In genomic region chr12:67193705-67194104, GRCh38 we compare ENCODE assay signal across 9 cellular contexts.
A peak's percentile ranks its signal among the peaks of the same experiment; 100 is the strongest.
DNase-seq lines count a peak whose midpoint lies in the region; ATAC-seq, FAIRE-seq and TF ChIP-seq lines count a peak whose summit lies in the region.
"Had no signal": no experiment of that assay in that cellular context is flagged by ENCODE, and none has a peak within 500 bp of the region (broad histone marks: within the 10 kb centered on the region; RNA-seq: fewer than 3 reads in every experiment).

No MANE protein-coding gene starts in this region.

- TF ChIP-seq CTCF in astrocyte (IDR thresholded peaks at IDR 0.05; ENCODE audit: insufficient read depth, low read depth, low read length), result no peak

- no peak overlapping the region for H3K4ac ChIP-seq in mesenchymal stem cell (ENCODE audit: low read depth in 1 of 2, low read length in 2 of 2)

- no peak overlapping the region for H3K4me3 Mint-ChIP-seq in astrocyte (ENCODE audit: unreplicated experiment)

- H2BK5ac ChIP-seq in mesenchymal stem cell (ENCODE audit: low read depth, low read length, poor library complexity, severe bottlenecking), result no peak overlapping the region

- no peaks in the 10 kb centered on the region for H3K36me3 Mint-ChIP-seq in astrocyte (ENCODE audit: low read depth, unreplicated experiment)

- H3K4me3 ChIP-seq in Karpas-422 (ENCODE audit: low read length), result no peak overlapping the region
- H3K4me3 ChIP-seq in astrocyte (ENCODE audit: insufficient read depth, low read depth, low read length), result no peak overlapping the region
- no peak overlapping the region for H3K4me3 ChIP-seq in mesenchymal stem cell (ENCODE audit: insufficient read depth in 1 of 2, low read depth in 1 of 2, low read length in 2 of 2)

- H3K9ac ChIP-seq in Karpas-422 (ENCODE audit: low read length), result no peak overlapping the region
- H3K9ac ChIP-seq in astrocyte (ENCODE audit: low read length), result no peak overlapping the region
- no peak overlapping the region for H3K9ac ChIP-seq in mesenchymal stem cell (ENCODE audit: low read length)

- no peak overlapping the region for H3K27ac Mint-ChIP-seq in astrocyte (ENCODE audit: unreplicated experiment)

- no peak overlapping the region for H3K23ac ChIP-seq in mesenchymal stem cell (ENCODE audit: low read length in 2 of 2)

- H3K27me3 ChIP-seq in Karpas-422 (ENCODE audit: low read length), result no peaks in the 10 kb centered on the region
- no peaks in the 10 kb centered on the region for H3K27me3 ChIP-seq in astrocyte (ENCODE audit: insufficient read depth, low read length)
- no peaks in the 10 kb centered on the region for H3K27me3 ChIP-seq in mesenchymal stem cell (ENCODE audit: control insufficient read depth in 1 of 2, insufficient read depth in 1 of 2, low read length in 2 of 2)

- H2AFZ ChIP-seq in Karpas-422 (ENCODE audit: low read length) (no peak overlapping the region), astrocyte (ENCODE audit: low read depth, low read length) (no peak overlapping the region), mesenchymal stem cell (ENCODE audit: low read depth, low read length) (no peak overlapping the region)

- no peaks in the 10 kb centered on the region for H3K9me3 Mint-ChIP-seq in astrocyte (ENCODE audit: unreplicated experiment)

- no peak overlapping the region for H3K18ac ChIP-seq in mesenchymal stem cell (ENCODE audit: low read depth in 1 of 2, low read length in 2 of 2)

- H3K4me1 ChIP-seq in Karpas-422 (ENCODE audit: low read length), result no peaks in the 10 kb centered on the region
- no peaks in the 10 kb centered on the region for H3K4me1 ChIP-seq in astrocyte (ENCODE audit: insufficient read depth, low read length)
- no peaks in the 10 kb centered on the region for H3K4me1 ChIP-seq in mesenchymal stem cell (ENCODE audit: control insufficient read depth, insufficient read depth, low read depth, low read length)

- H4K8ac ChIP-seq in mesenchymal stem cell (ENCODE audit: low read length), result no peak overlapping the region

- H3K4me1 Mint-ChIP-seq in astrocyte (ENCODE audit: low read depth, unreplicated experiment), result no peaks in the 10 kb centered on the region

- H2BK15ac ChIP-seq in mesenchymal stem cell (ENCODE audit: low read depth, poor library complexity, severe bottlenecking), result no peak overlapping the region

- H2BK12ac ChIP-seq in mesenchymal stem cell (ENCODE audit: low read length in 2 of 2), result no peak overlapping the region

- no peak for ATAC-seq in GM19351 (IDR thresholded peaks at IDR 0.05; ENCODE audit: unreplicated experiment)
- ATAC-seq in GM18867 (IDR thresholded peaks at IDR 0.05; ENCODE audit: unreplicated experiment), result no peak
- no peak for ATAC-seq in GM21529 (IDR thresholded peaks at IDR 0.05; ENCODE audit: unreplicated experiment)

- H3K14ac ChIP-seq in mesenchymal stem cell (ENCODE audit: low read length in 2 of 2), result no peak overlapping the region

- H3K27me3 Mint-ChIP-seq in astrocyte (ENCODE audit: low read depth, unreplicated experiment), result peaks cover 5% of the 10 kb centered on the region

- H3K79me2 ChIP-seq in Karpas-422 (ENCODE audit: low read length) (no peaks in the 10 kb centered on the region), astrocyte (ENCODE audit: insufficient read depth, low read length) (no peaks in the 10 kb centered on the region)

- no peak for FAIRE-seq in astrocyte (lab: Jason Lieb, UNC)
- FAIRE-seq: colon had no signal

- DNase-seq in EH (ENCODE audit: low read depth), result peak; percentile 50
- DNase-seq in Karpas-422, result peak; percentile 71
- peak; percentile 27 for DNase-seq in astrocyte (ENCODE audit: low read depth)
- peak; percentile 40 for DNase-seq in mesenchymal stem cell
- DNase-seq in GF-D8 (lab: John Stamatoyannopoulos, UW), result no peak

- H3K4me2 ChIP-seq in Karpas-422 (ENCODE audit: low read depth, low read length, poor library complexity, severe bottlenecking) (no peak overlapping the region), astrocyte (ENCODE audit: low read length) (no peak overlapping the region), mesenchymal stem cell (ENCODE audit: low read length, poor library complexity, severe bottlenecking) (no peak overlapping the region)

- H3K36me3 ChIP-seq in Karpas-422 (ENCODE audit: insufficient read depth, low read length), result no peaks in the 10 kb centered on the region
- no peaks in the 10 kb centered on the region for H3K36me3 ChIP-seq in astrocyte (ENCODE audit: insufficient read depth, low read length)
- no peaks in the 10 kb centered on the region for H3K36me3 ChIP-seq in mesenchymal stem cell (ENCODE audit: control insufficient read depth in 1 of 2, insufficient read depth in 2 of 2, low read depth in 1 of 2, low read length in 2 of 2)

- H4K20me1 ChIP-seq in Karpas-422 (ENCODE audit: insufficient read depth, low read depth, low read length) (no peaks in the 10 kb centered on the region), astrocyte (ENCODE audit: insufficient read depth, low read length) (no peaks in the 10 kb centered on the region)

- H3K79me1 ChIP-seq in mesenchymal stem cell (replicated peaks; ENCODE audit: low read length, poor library complexity, severe bottlenecking), result no peaks in the 10 kb centered on the region

- H2BK120ac ChIP-seq in mesenchymal stem cell (ENCODE audit: low read depth, low read length), result no peak overlapping the region

- no peak overlapping the region for H2AK5ac ChIP-seq in mesenchymal stem cell (ENCODE audit: low read length, severe bottlenecking)

- no peaks in the 10 kb centered on the region for H3K9me2 ChIP-seq in Karpas-422 (replicated peaks; ENCODE audit: insufficient read depth, low read length)

- H4K91ac ChIP-seq in mesenchymal stem cell (ENCODE audit: low read length), result no peak overlapping the region

- H3K27ac ChIP-seq in Karpas-422 (ENCODE audit: low read length) (no peak overlapping the region), astrocyte (ENCODE audit: low read depth, low read length) (no peak overlapping the region), mesenchymal stem cell (ENCODE audit: low read length, poor library complexity, severe bottlenecking) (no peak overlapping the region)

- no peaks in the 10 kb centered on the region for H3K9me3 ChIP-seq in Karpas-422 (ENCODE audit: low read length)
- H3K9me3 ChIP-seq in astrocyte (ENCODE audit: insufficient read depth, low read depth, low read length), result no peaks in the 10 kb centered on the region
- H3K9me3 ChIP-seq in mesenchymal stem cell (ENCODE audit: control insufficient read depth, low read length), result no peaks in the 10 kb centered on the region
